In genomic region chr5:160468576-160468975, GRCh38 we compare ENCODE assay signal across 10 cellular contexts. TPM values are rescaled to one million over a fixed set of nuclear protein-coding genes. Genes with fewer than 3 reads are reported as not detected.
DNase-seq lines count a peak whose midpoint lies in the region; ATAC-seq and TF ChIP-seq lines count a peak whose summit lies in the region.
"Had no signal": no experiment of that assay in that cellular context is flagged by ENCODE, and none has a peak within 500 bp of the region (broad histone marks: within the 10 kb centered on the region; RNA-seq: fewer than 3 reads in every experiment).

No MANE protein-coding gene starts in this region.

- H3K27me3 ChIP-seq in heart left ventricle (no peaks in the 10 kb centered on the region), subcutaneous abdominal adipose tissue (ENCODE audit: control insufficient read depth in 5 of 5, insufficient read depth in 4 of 5, low read length in 5 of 5) (no peaks in the 10 kb centered on the region), BE2C (no peaks in the 10 kb centered on the region)

- H3K4me3 ChIP-seq in heart left ventricle (peak overlapping the region in 9 of 12 donors; percentile 32 to 56 (median 44)), SK-N-MC (peak overlapping the region; percentile 70), subcutaneous abdominal adipose tissue (ENCODE audit: low read depth in 1 of 5, low read length in 5 of 5) (peak overlapping the region in 4 of 5 donors; percentile 57 to 66 (median 62)), BE2C (ENCODE audit: low read depth, low read length) (no peak overlapping the region)
- H3K4me3 ChIP-seq: mucosa of descending colon had no signal

- H3K9ac ChIP-seq in SK-N-MC (ENCODE audit: insufficient read length) (no peak overlapping the region), subcutaneous abdominal adipose tissue (ENCODE audit: low read length in 5 of 5) (no peak overlapping the region)

- H3K27ac ChIP-seq in heart left ventricle (peak overlapping the region in 6 of 12 donors; percentile 34 to 83 (median 48)), SK-N-MC (peak overlapping the region; percentile 86; the same call in 1 of the 2 replicates), epithelial cell of prostate (peak overlapping the region; percentile 43), subcutaneous abdominal adipose tissue (ENCODE audit: low read depth, low read length) (peak overlapping the region; percentile 15)

- intact Hi-C loops in heart left ventricle (cut with DNase I) (loop anchor here in 1 of 10 donors (2.0 kb wide), 1 partner anchor 30 kb away; no protein-coding TSS in a partner anchor), cardiac septum (cut with DNase I) (no loop called here)

- TF ChIP-seq CTCF in heart left ventricle (IDR thresholded peaks at IDR 0.05) (no peak), GM13976 (IDR thresholded peaks at IDR 0.05; ENCODE audit: borderline replicate concordance, control extremely low read depth, extremely low read depth, insufficient read depth, missing control alignments) (no peak), BE2C (IDR thresholded peaks at IDR 0.05; ENCODE audit: low read depth, low read length) (no peak)

- ATAC-seq in heart left ventricle: no peak
- no peak for ATAC-seq in HG02840 (IDR thresholded peaks at IDR 0.05; ENCODE audit: low FRiP score, unreplicated experiment)

- in situ Hi-C loops in GM13976 (cut with MboI; ENCODE audit: low sequenced_read_pairs, unreplicated experiment): no loop called here

- no peak for TF ChIP-seq POLR2A in heart left ventricle (IDR thresholded peaks at IDR 0.05)

- DNase-seq in heart left ventricle: no peak
- no peak for DNase-seq in cardiac septum (ENCODE audit: low spot score)
- DNase-seq in SK-N-MC (ENCODE audit: low read depth, low spot score): no peak
- no peak for DNase-seq in epithelial cell of prostate (ENCODE audit: low read depth, low spot score)
- DNase-seq in GM13976 (ENCODE audit: low spot score): no peak
- DNase-seq in BE2C: no peak
- DNase-seq: NCI-H1417 had no signal

- peaks cover 0 to 61% (median 26%) of the 10 kb centered on the region in 12 donors for H3K4me1 ChIP-seq in heart left ventricle
- peaks cover 9 to 46% (median 45%) of the 10 kb centered on the region in 5 donors for H3K4me1 ChIP-seq in subcutaneous abdominal adipose tissue (ENCODE audit: control insufficient read depth in 5 of 5, insufficient read depth in 5 of 5, low read length in 5 of 5)
- H3K4me1 ChIP-seq in BE2C: no peaks in the 10 kb centered on the region

- no peaks in the 10 kb centered on the region for H3K36me3 ChIP-seq in heart left ventricle
- no peaks in the 10 kb centered on the region for H3K36me3 ChIP-seq in SK-N-MC (ENCODE audit: insufficient read depth, low read length)
- H3K36me3 ChIP-seq in subcutaneous abdominal adipose tissue (ENCODE audit: control insufficient read depth in 5 of 5, insufficient read depth in 5 of 5, low read length in 5 of 5): no peaks in the 10 kb centered on the region
- H3K36me3 ChIP-seq in BE2C: no peaks in the 10 kb centered on the region

- H3K9me3 ChIP-seq in heart left ventricle (no peaks in the 10 kb centered on the region), SK-N-MC (ENCODE audit: low read depth, low read length) (no peaks in the 10 kb centered on the region), subcutaneous abdominal adipose tissue (ENCODE audit: control insufficient read depth in 5 of 5, low read length in 5 of 5) (no peaks in the 10 kb centered on the region), BE2C (no peaks in the 10 kb centered on the region)
- H3K9me3 ChIP-seq: mucosa of descending colon had no signal

RNA-seq across cellular contexts. Expression of gene PTTG1, which starts 46.9 kb away (rescaled TPM):
- total RNA-seq in heart left ventricle (10 to 100 TPM in 1 of 9 donors, 1 to 10 TPM in 7, under 1 TPM in 1; 0.70 to 22.9 (median 1.7) TPM), cardiac septum (1.0 TPM)
- 1 to 10 TPM; 1.6 to 9.0 TPM for polyA plus RNA-seq in heart left ventricle
- 20.5 TPM for polyA plus RNA-seq in BE2C (2012; ENCODE audit: insufficient read depth, insufficient read length, low read depth)

RNA-seq across cellular contexts. Expression of gene SLU7, which starts 49.7 kb away (rescaled TPM):
- 10 to 100 TPM; 39.7 to 81.6 (median 49.7) TPM for total RNA-seq in heart left ventricle
- polyA plus RNA-seq in heart left ventricle: 10 to 100 TPM; 22.7 to 32.5 TPM
- 50.5 TPM for total RNA-seq in cardiac septum
- polyA plus RNA-seq in BE2C (2012; ENCODE audit: insufficient read depth, insufficient read length, low read depth): 40.0 TPM
